Comparison of ENCODE assay signal across 9 cellular contexts in the genomic region with DNA sequence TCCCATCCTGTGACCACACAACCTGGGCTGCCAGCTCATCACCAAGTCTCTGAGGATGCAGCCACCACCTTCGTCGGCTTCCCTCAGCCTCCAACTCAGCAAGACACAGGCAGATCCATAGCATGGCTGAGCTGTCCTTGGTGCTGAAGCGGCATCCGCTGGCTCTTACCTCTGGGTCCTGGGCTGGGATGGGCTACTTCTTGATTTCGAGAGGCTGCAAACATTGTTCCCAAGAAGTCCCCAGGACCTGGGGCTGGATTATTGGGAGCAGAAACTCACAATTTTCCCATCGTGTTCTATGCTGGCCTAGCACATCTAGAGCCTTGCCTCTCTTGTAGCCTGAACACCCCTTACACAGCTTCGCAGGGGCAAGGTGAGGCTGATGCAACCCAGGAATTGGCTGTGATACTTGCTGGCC. TPM values are rescaled to one million over a fixed set of nuclear protein-coding genes. Genes with fewer than 3 reads are reported as not detected.
DNase-seq lines count a peak whose midpoint lies in the region; ATAC-seq lines count a peak whose summit lies in the region.
"Had no signal": no experiment of that assay in that cellular context is flagged by ENCODE, and none has a peak within 500 bp of the region (broad histone marks: within the 10 kb centered on the region; RNA-seq: fewer than 3 reads in every experiment).

No MANE protein-coding gene starts in this region.

- DNase-seq in activated T-cell treated with anti-CD3 and anti-CD28 coated beads, Interleukin-2, amount 50 U/mL, for 24 hours: peak; percentile 39
- DNase-seq in activated T-cell treated with anti-CD3 and anti-CD28 coated beads for 4 hours (no peak), UCSD-AML1 (lab: John Stamatoyannopoulos, UW; ENCODE audit: unreplicated experiment) (peak; percentile 49), left ventricle myocardium superior (peak; percentile 72), NCI-H1417 treated with DMSO at 0.1 percent for 48 hours (lab: John Stamatoyannopoulos, UW) (no peak)
- peak; percentile 22 for DNase-seq in stimulated activated naive CD8-positive, alpha-beta T cell treated with anti-CD3 and anti-CD28 coated beads, Interleukin-15, Interleukin-2, amounts not matched to agents 100 U/mL and 50 U/mL, for 24 hours

- H3K27ac Mint-ChIP-seq in activated T-cell treated with anti-CD3 and anti-CD28 coated beads, Interleukin-2, amount 50 U/mL, for 24 hours: no peak overlapping the region
- H3K27ac Mint-ChIP-seq: naive thymus-derived CD8-positive, alpha-beta T cell had no signal

- H3K4me3 Mint-ChIP-seq in activated T-cell treated with anti-CD3 and anti-CD28 coated beads, Interleukin-2, amount 50 U/mL, for 24 hours: no peak overlapping the region
- H3K4me3 Mint-ChIP-seq: naive thymus-derived CD8-positive, alpha-beta T cell had no signal

- ATAC-seq in left ventricle myocardium superior: peak; percentile 58
- ATAC-seq in stimulated activated naive CD8-positive, alpha-beta T cell treated with anti-CD3 and anti-CD28 coated beads, Interleukin-15, Interleukin-2, amounts not matched to agents 100 U/mL and 50 U/mL, for 24 hours: no peak
- ATAC-seq in HG02973 (IDR thresholded peaks at IDR 0.05; ENCODE audit: unreplicated experiment): no peak
- ATAC-seq in GM21737 (IDR thresholded peaks at IDR 0.05; ENCODE audit: unreplicated experiment): no peak
- ATAC-seq: naive thymus-derived CD8-positive, alpha-beta T cell had no signal

- no peaks in the 10 kb centered on the region for H3K9me3 Mint-ChIP-seq in activated T-cell treated with anti-CD3 and anti-CD28 coated beads, Interleukin-2, amount 50 U/mL, for 24 hours

- H3K4me1 Mint-ChIP-seq in activated T-cell treated with anti-CD3 and anti-CD28 coated beads, Interleukin-2, amount 50 U/mL, for 24 hours (ENCODE audit: low read depth): no peaks in the 10 kb centered on the region

- peaks cover 54% of the 10 kb centered on the region for H3K27me3 Mint-ChIP-seq in activated T-cell treated with anti-CD3 and anti-CD28 coated beads, Interleukin-2, amount 50 U/mL, for 24 hours

- no peaks in the 10 kb centered on the region for H3K36me3 Mint-ChIP-seq in activated T-cell treated with anti-CD3 and anti-CD28 coated beads, Interleukin-2, amount 50 U/mL, for 24 hours (ENCODE audit: low read depth)
- H3K36me3 Mint-ChIP-seq: naive thymus-derived CD8-positive, alpha-beta T cell had no signal

- intact Hi-C loops in left ventricle myocardium superior (cut with micrococcal nuclease): no loop called here

RNA-seq across cellular contexts. Expression of a gene that starts 24.9 kb away (rescaled TPM):
- total RNA-seq in left ventricle myocardium superior: 86.5 TPM

RNA-seq across cellular contexts. Expression of a gene that starts 31.9 kb away (rescaled TPM):
- total RNA-seq in left ventricle myocardium superior: 93.5 TPM

RNA-seq across cellular contexts. Expression of a gene that starts 41.5 kb away (rescaled TPM):
- total RNA-seq in left ventricle myocardium superior: 102 TPM
- total RNA-seq: naive thymus-derived CD8-positive, alpha-beta T cell had no signal

RNA-seq across cellular contexts. Expression of a gene that starts 48.2 kb away (rescaled TPM):
- total RNA-seq in left ventricle myocardium superior: not detected
- total RNA-seq: naive thymus-derived CD8-positive, alpha-beta T cell had no signal

Comparison
In these comparisons a context has a peak if more than half of its experiments do, and no peak if none do; other contexts are left out.
1. DNase-seq: peak in activated T-cell treated with anti-CD3 and anti-CD28 coated beads, Interleukin-2, amount 50 U/mL, for 24 hours (single experiment), UCSD-AML1 (single experiment), left ventricle myocardium superior (single experiment) and stimulated activated naive CD8-positive, alpha-beta T cell treated with anti-CD3 and anti-CD28 coated beads, Interleukin-15, Interleukin-2, amounts not matched to agents 100 U/mL and 50 U/mL, for 24 hours (single experiment); none in activated T-cell treated with anti-CD3 and anti-CD28 coated beads for 4 hours (single experiment) and NCI-H1417 treated with DMSO at 0.1 percent for 48 hours (single experiment).